13 cellular contexts compared by ENCODE assay signal in genomic region chr10:670990-671389, GRCh38.
"Had no signal": no experiment of that assay in that cellular context is flagged by ENCODE, and none has a peak within 500 bp of the region (broad histone marks: within the 10 kb centered on the region; RNA-seq: fewer than 3 reads in every experiment).

No MANE protein-coding gene starts in this region.

- H3K9me3 ChIP-seq: right atrium auricular region, suprapubic skin, tibial artery had no signal

- H3K36me3 Mint-ChIP-seq: natural killer cell had no signal

- H3K4me1 Mint-ChIP-seq: central memory CD8-positive, alpha-beta T cell; mesothelial cell of epicardium; natural killer cell had no signal

- H3K4me3 ChIP-seq: hepatocyte, right atrium auricular region, suprapubic skin, tibial artery had no signal

- H3K27me3 ChIP-seq: hepatocyte, right atrium auricular region, suprapubic skin, tibial artery had no signal

- DNase-seq: foreskin melanocyte; kidney glomerular epithelial cell; natural killer cell; small intestine; stimulated activated CD4-positive, alpha-beta T cell treated with anti-CD3 and anti-CD28 coated beads, Interleukin-12 subunit alpha, Interleukin-12 subunit beta, amount 100 ng/mL, for 4 hours; stimulated activated naive CD8-positive, alpha-beta T cell treated with anti-CD3 and anti-CD28 coated beads, Interleukin-15, Interleukin-2, amounts not matched to agents 100 U/mL and 50 U/mL, for 24 hours had no signal

- H3K27ac Mint-ChIP-seq: mesothelial cell of epicardium, natural killer cell had no signal

- H2AFZ ChIP-seq: hepatocyte had no signal

- ATAC-seq: left lobe of liver; natural killer cell; stimulated activated naive CD8-positive, alpha-beta T cell treated with anti-CD3 and anti-CD28 coated beads, Interleukin-15, Interleukin-2, amounts not matched to agents 100 U/mL and 50 U/mL, for 24 hours had no signal

- H3K4me2 ChIP-seq: hepatocyte had no signal

- H3K36me3 ChIP-seq: right atrium auricular region, suprapubic skin, tibial artery had no signal

- H3K27ac ChIP-seq: hepatocyte, right atrium auricular region, suprapubic skin, tibial artery had no signal

- H3K4me3 Mint-ChIP-seq: central memory CD8-positive, alpha-beta T cell; mesothelial cell of epicardium; natural killer cell had no signal

- H3K4me1 ChIP-seq: suprapubic skin had no signal

- H3K27me3 Mint-ChIP-seq: central memory CD8-positive, alpha-beta T cell had no signal

- H3K9me3 Mint-ChIP-seq: central memory CD8-positive, alpha-beta T cell; natural killer cell had no signal
